23 cellular contexts compared by ENCODE assay signal in genomic region chr5:106167766-106168165, GRCh38.
"Had no signal": no experiment of that assay in that cellular context is flagged by ENCODE, and none has a peak within 500 bp of the region (broad histone marks: within the 10 kb centered on the region; RNA-seq: fewer than 3 reads in every experiment).

No MANE protein-coding gene starts in this region.

- H3K4me2 ChIP-seq: neural progenitor cell, smooth muscle cell had no signal

- H3K27ac ChIP-seq: coronary artery, esophagus squamous epithelium, foreskin keratinocyte, left lung, neural progenitor cell, parathyroid adenoma, right atrium auricular region, thyroid gland had no signal

- FAIRE-seq: islet of Langerhans had no signal

- H3K9ac ChIP-seq: neural progenitor cell, parathyroid adenoma had no signal

- ATAC-seq: foreskin keratinocyte; left cardiac atrium; left lung; naive thymus-derived CD4-positive, alpha-beta T cell; sciatic nerve; stimulated activated naive CD8-positive, alpha-beta T cell treated with anti-CD3 and anti-CD28 coated beads, Interleukin-15, amount 100 ng/mL, for 72 hours had no signal

- H3K4me1 ChIP-seq: esophagus squamous epithelium, foreskin keratinocyte, left lung, neural progenitor cell, parathyroid adenoma, right atrium auricular region, thyroid gland had no signal

- DNase-seq: dermis blood vessel endothelial cell; effector memory CD4-positive, alpha-beta T cell; erythroblast; esophagus squamous epithelium; foreskin keratinocyte; left cardiac atrium; left lung; mesenchymal stem cell; naive thymus-derived CD4-positive, alpha-beta T cell; stimulated activated CD4-positive, alpha-beta T cell treated with anti-CD3 and anti-CD28 coated beads, Interleukin-12 subunit alpha, Interleukin-12 subunit beta, amount 100 ng/mL, for 4 hours; stimulated activated CD4-positive, alpha-beta T cell treated with anti-CD3 and anti-CD28 coated beads, Interleukin-1b, Interleukin-23, amount 100 ng/mL, for 48 hours; stimulated activated CD4-positive, alpha-beta T cell treated with anti-CD3 and anti-CD28 coated beads, Interleukin-4, amount 100 ng/mL, for 1 hour; stimulated activated CD8-positive, alpha-beta memory T cell treated with anti-CD3 and anti-CD28 coated beads, Interleukin-4, amount 100 ng/mL, for 48 hours; stimulated activated naive CD4-positive, alpha-beta T cell; stimulated activated naive CD8-positive, alpha-beta T cell treated with anti-CD3 and anti-CD28 coated beads, Interleukin-15, amount 100 ng/mL, for 72 hours; thyroid gland had no signal

- H2AFZ ChIP-seq: neural progenitor cell, parathyroid adenoma had no signal

- H3K79me2 ChIP-seq: parathyroid adenoma had no signal

- H3K9me3 ChIP-seq: esophagus squamous epithelium, left lung, thyroid gland had no signal

- H3K27me3 ChIP-seq: esophagus squamous epithelium, foreskin keratinocyte, left lung, neural progenitor cell, right atrium auricular region, thyroid gland had no signal

- H3K36me3 ChIP-seq: esophagus squamous epithelium, left lung, neural progenitor cell, right atrium auricular region, thyroid gland had no signal

- H3K4me3 ChIP-seq: coronary artery, esophagus squamous epithelium, left lung, neural progenitor cell, right atrium auricular region, smooth muscle cell, thyroid gland had no signal
